19 cellular contexts compared by ENCODE assay signal in genomic region chr7:97022451-97023306, GRCh38. TPM values are rescaled to one million over a fixed set of nuclear protein-coding genes. Genes with fewer than 3 reads are reported as not detected.
DNase-seq lines count a peak whose midpoint lies in the region; ATAC-seq and TF ChIP-seq lines count a peak whose summit lies in the region.
"Had no signal": no experiment of that assay in that cellular context is flagged by ENCODE, and none has a peak within 500 bp of the region (broad histone marks: within the 10 kb centered on the region; RNA-seq: fewer than 3 reads in every experiment).

No MANE protein-coding gene starts in this region.

- no peak overlapping the region for H3K9ac ChIP-seq in mesendoderm (ENCODE audit: low read length)
- H3K9ac ChIP-seq: BLaER1 treated with 17β-estradiol and CSF1 and Interleukin-3, amounts not matched to agents 10 nM and 100 nM had no signal

- no peak overlapping the region for H2BK120ac ChIP-seq in mesendoderm (ENCODE audit: low read depth, low read length)

- no peak for ATAC-seq in WTC11
- no peak for ATAC-seq in GM21381 (IDR thresholded peaks at IDR 0.05; ENCODE audit: unreplicated experiment)
- ATAC-seq: gastroesophageal sphincter; left lung; stimulated activated memory B cell treated with anti-CD40 and anti-IgM and Interleukin-4, amounts not matched to agents 10 μg/mL and 1 μg/mL and 100 μg/mL, for 72 hours had no signal

- POLR2A ChIA-PET in WTC11 (lab: Charles Lee) (interaction anchor here (0.6 to 2.4 kb wide), 3 partner anchors 16 to 1347 kb away, joined by 3 to 19 read pairs (median 5); partner anchors contain the start of gene DLX6), HEK293T (lab: Yijun Ruan, JAX) (interaction anchor here (0.9 kb wide), 1 partner anchor 17 kb away, joined by 3 read pairs; no protein-coding TSS in a partner anchor)

- H3K4me1 Mint-ChIP-seq in activated naive CD4-positive, alpha-beta T cell treated with anti-CD3 and anti-CD28 coated beads, Interleukin-2, amount 50 U/mL, for 24 hours, result peaks cover 57% of the 10 kb centered on the region
- peaks cover 87% of the 10 kb centered on the region for H3K4me1 Mint-ChIP-seq in WTC11

- no peak overlapping the region for H3K56ac ChIP-seq in mesendoderm (ENCODE audit: low read length)

- no peak overlapping the region for H3K4ac ChIP-seq in mesendoderm (ENCODE audit: low read depth, low read length)

- no peak overlapping the region for H2BK15ac ChIP-seq in mesendoderm (replicated peaks; ENCODE audit: low read depth)

- CTCF ChIA-PET in WTC11 (lab: Charles Lee), result interaction anchor here (0.5 to 2.4 kb wide), 3 partner anchors 16 to 64 kb away, joined by 3 to 20 read pairs (median 11); partner anchors contain the start of gene DLX6
- CTCF ChIA-PET in HEK293T (lab: Yijun Ruan, JAX), result no interaction called here

- TF ChIP-seq CTCF in WTC11 (IDR thresholded peaks at IDR 0.05), result no peak
- TF ChIP-seq CTCF in tibial artery (IDR thresholded peaks at IDR 0.05), result no peak

- no peaks in the 10 kb centered on the region for H3K79me2 ChIP-seq in mesendoderm (ENCODE audit: control insufficient read depth, insufficient read depth, low read length)

- DNase-seq in activated naive CD4-positive, alpha-beta T cell treated with Interleukin-2 at 50 U/mL for 16 hours, result no peak
- DNase-seq in WTC11 (ENCODE audit: low spot score) (no peak), mesendoderm (peak; percentile 50), tibial artery (no peak), HEK293T (ENCODE audit: extremely low spot score) (no peak)
- DNase-seq in effector memory CD4-positive, alpha-beta T cell, result no peak
- DNase-seq: activated CD4-positive, CD25-positive, alpha-beta regulatory T cell; activated naive CD4-positive, alpha-beta T cell; MM.1S; NCI-H510A treated with DMSO at 0.1 percent for 48 hours; SIG-M5; stimulated activated CD4-positive, alpha-beta T cell treated with anti-CD3 and anti-CD28 coated beads, Interleukin-2, amount 100 ng/mL, for 24 hours had no signal

- no peak overlapping the region for H3K23ac ChIP-seq in mesendoderm (ENCODE audit: low read length)

- H3K36me3 ChIP-seq in mesendoderm (ENCODE audit: control insufficient read depth, insufficient read depth, low read length) (no peaks in the 10 kb centered on the region), tibial artery (no peaks in the 10 kb centered on the region)
- H3K36me3 ChIP-seq in effector memory CD4-positive, alpha-beta T cell (ENCODE audit: control insufficient read depth, insufficient read depth, low read length), result no peaks in the 10 kb centered on the region
- H3K36me3 ChIP-seq: BLaER1 treated with 17β-estradiol and CSF1 and Interleukin-3, amounts not matched to agents 10 nM and 100 nM; gastroesophageal sphincter; left lung had no signal

- peaks cover 52% of the 10 kb centered on the region for H3K27me3 ChIP-seq in mesendoderm (ENCODE audit: insufficient read depth, low read length, poor library complexity)
- peaks cover 0 to 93% of the 10 kb centered on the region in 2 donors for H3K27me3 ChIP-seq in tibial artery
- H3K27me3 ChIP-seq in effector memory CD4-positive, alpha-beta T cell (replicated peaks; ENCODE audit: control insufficient read depth, insufficient read depth, low read length, poor library complexity, severe bottlenecking), result peaks cover 53% of the 10 kb centered on the region

- no peak overlapping the region for H2BK5ac ChIP-seq in mesendoderm (ENCODE audit: low read length)

- no peaks in the 10 kb centered on the region for H3K79me1 ChIP-seq in mesendoderm (ENCODE audit: low read length)

- no peaks in the 10 kb centered on the region for H3K9me3 Mint-ChIP-seq in activated naive CD4-positive, alpha-beta T cell treated with anti-CD3 and anti-CD28 coated beads, Interleukin-2, amount 50 U/mL, for 24 hours
- H3K9me3 Mint-ChIP-seq in WTC11, result no peaks in the 10 kb centered on the region
- H3K9me3 Mint-ChIP-seq: stimulated activated memory B cell treated with anti-CD40 and anti-IgM and Interleukin-4, amounts not matched to agents 10 μg/mL and 1 μg/mL and 100 μg/mL, for 72 hours had no signal

- no peaks in the 10 kb centered on the region for H3K9me3 ChIP-seq in tibial artery
- no peaks in the 10 kb centered on the region for H3K9me3 ChIP-seq in effector memory CD4-positive, alpha-beta T cell (ENCODE audit: control insufficient read depth, low read length)
- H3K9me3 ChIP-seq: gastroesophageal sphincter, left lung had no signal

- H2AK5ac ChIP-seq in mesendoderm (ENCODE audit: low read length), result no peak overlapping the region

- H3K18ac ChIP-seq in mesendoderm (ENCODE audit: low read length), result no peak overlapping the region

- H3K27ac ChIP-seq in mesendoderm (ENCODE audit: low read depth, low read length) (no peak overlapping the region), tibial artery (no peak overlapping the region)
- no peak overlapping the region for H3K27ac ChIP-seq in effector memory CD4-positive, alpha-beta T cell (ENCODE audit: insufficient read depth, low read length, poor library complexity, severe bottlenecking)
- H3K27ac ChIP-seq: BLaER1 treated with 17β-estradiol and CSF1 and Interleukin-3, amounts not matched to agents 10 nM and 100 nM; gastroesophageal sphincter; left lung had no signal

- intact Hi-C loops in tibial artery (cut with DNase I; ENCODE audit: low total_unique reads), result loop anchor here (10.0 kb wide), 1 partner anchor 308 kb away; no protein-coding TSS in a partner anchor

- no CpG with 5 or more reads among the region's 35 CpGs for WGBS in mesendoderm (ENCODE audit: extremely low coverage, insufficient coverage, low lambda C conversion rate)

- peaks cover 9% of the 10 kb centered on the region for H3K4me1 ChIP-seq in mesendoderm (ENCODE audit: control insufficient read depth, low read depth, low read length)
- H3K4me1 ChIP-seq in tibial artery, result peaks cover 0 to 67% (median 34%) of the 10 kb centered on the region in 4 donors
- H3K4me1 ChIP-seq in effector memory CD4-positive, alpha-beta T cell (ENCODE audit: control insufficient read depth, insufficient read depth, low read length, poor library complexity, severe bottlenecking), result peaks cover 23% of the 10 kb centered on the region

- H3K36me3 Mint-ChIP-seq in activated naive CD4-positive, alpha-beta T cell treated with anti-CD3 and anti-CD28 coated beads, Interleukin-2, amount 50 U/mL, for 24 hours, result no peaks in the 10 kb centered on the region
- H3K36me3 Mint-ChIP-seq in WTC11, result no peaks in the 10 kb centered on the region
- H3K36me3 Mint-ChIP-seq: stimulated activated memory B cell treated with anti-CD40 and anti-IgM and Interleukin-4, amounts not matched to agents 10 μg/mL and 1 μg/mL and 100 μg/mL, for 72 hours had no signal

- no peak overlapping the region for H3K4me3 Mint-ChIP-seq in activated naive CD4-positive, alpha-beta T cell treated with anti-CD3 and anti-CD28 coated beads, Interleukin-2, amount 50 U/mL, for 24 hours
- peak overlapping the region; percentile 63 for H3K4me3 Mint-ChIP-seq in WTC11
- H3K4me3 Mint-ChIP-seq: stimulated activated memory B cell treated with anti-CD40 and anti-IgM and Interleukin-4, amounts not matched to agents 10 μg/mL and 1 μg/mL and 100 μg/mL, for 72 hours had no signal

- peak overlapping the region; percentile 35 for H3K27ac Mint-ChIP-seq in activated naive CD4-positive, alpha-beta T cell treated with anti-CD3 and anti-CD28 coated beads, Interleukin-2, amount 50 U/mL, for 24 hours
- H3K27ac Mint-ChIP-seq in WTC11, result no peak overlapping the region
- H3K27ac Mint-ChIP-seq: stimulated activated memory B cell treated with anti-CD40 and anti-IgM and Interleukin-4, amounts not matched to agents 10 μg/mL and 1 μg/mL and 100 μg/mL, for 72 hours had no signal

- peaks cover 78% of the 10 kb centered on the region for H3K27me3 Mint-ChIP-seq in activated naive CD4-positive, alpha-beta T cell treated with anti-CD3 and anti-CD28 coated beads, Interleukin-2, amount 50 U/mL, for 24 hours
- H3K27me3 Mint-ChIP-seq in WTC11 (ENCODE audit: low read depth), result peaks cover 100% of the 10 kb centered on the region

- no peak overlapping the region for H4K5ac ChIP-seq in mesendoderm (ENCODE audit: low read length)

- H3K4me3 ChIP-seq in mesendoderm (ENCODE audit: low read length) (no peak overlapping the region), tibial artery (peak overlapping the region; percentile 2 to 47)
- no peak overlapping the region for H3K4me3 ChIP-seq in effector memory CD4-positive, alpha-beta T cell (ENCODE audit: insufficient read depth, low read depth, low read length, poor library complexity, severe bottlenecking)
- H3K4me3 ChIP-seq: BLaER1 treated with 17β-estradiol and CSF1 and Interleukin-3, amounts not matched to agents 10 nM and 100 nM had no signal

- H4K8ac ChIP-seq in mesendoderm (ENCODE audit: low read depth, low read length), result no peak overlapping the region

- H3K4me2 ChIP-seq in mesendoderm (ENCODE audit: low read length), result peak overlapping the region; percentile 51
- H3K4me2 ChIP-seq: BLaER1 treated with 17β-estradiol and CSF1 and Interleukin-3, amounts not matched to agents 10 nM and 100 nM had no signal

TF ChIP-seq in WTC11, 78 proteins besides CTCF, POLR2A, EP300 and RAD21 (continues in another document):
- no peak for TF ChIP-seq OVOL2 (CRISPR knock-in tag; IDR thresholded peaks at IDR 0.05; ENCODE audit: borderline replicate concordance)

TF ChIP-seq in HEK293T, 16 proteins besides CTCF, POLR2A, EP300 and RAD21 (continues in another document):
- TF ChIP-seq ARNT (IDR thresholded peaks at IDR 0.05) (no peak), ZNF384 (IDR thresholded peaks at IDR 0.05) (no peak), NFRKB (IDR thresholded peaks at IDR 0.05) (no peak), HDGF (IDR thresholded peaks at IDR 0.05; ENCODE audit: borderline replicate concordance) (no peak), L3MBTL2 (conservative IDR thresholded peaks at IDR 0.05) (no peak), ELF4 (IDR thresholded peaks at IDR 0.05) (no peak), SP1 (IDR thresholded peaks at IDR 0.05) (no peak), BHLHE40 (IDR thresholded peaks at IDR 0.05; ENCODE audit: borderline replicate concordance) (no peak), FOXM1 (IDR thresholded peaks at IDR 0.05; ENCODE audit: borderline replicate concordance) (no peak), FOXA1 (IDR thresholded peaks at IDR 0.05) (no peak), CTBP1 (IDR thresholded peaks at IDR 0.05; ENCODE audit: borderline replicate concordance) (no peak)
- TF ChIP-seq, protein P1, sequence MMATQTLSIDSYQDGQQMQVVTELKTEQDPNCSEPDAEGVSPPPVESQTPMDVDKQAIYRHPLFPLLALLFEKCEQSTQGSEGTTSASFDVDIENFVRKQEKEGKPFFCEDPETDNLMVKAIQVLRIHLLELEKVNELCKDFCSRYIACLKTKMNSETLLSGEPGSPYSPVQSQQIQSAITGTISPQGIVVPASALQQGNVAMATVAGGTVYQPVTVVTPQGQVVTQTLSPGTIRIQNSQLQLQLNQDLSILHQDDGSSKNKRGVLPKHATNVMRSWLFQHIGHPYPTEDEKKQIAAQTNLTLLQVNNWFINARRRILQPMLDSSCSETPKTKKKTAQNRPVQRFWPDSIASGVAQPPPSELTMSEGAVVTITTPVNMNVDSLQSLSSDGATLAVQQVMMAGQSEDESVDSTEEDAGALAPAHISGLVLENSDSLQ (IDR thresholded peaks at IDR 0.05), result no peak

RNA-seq across cellular contexts. Expression of gene DLX5, which starts 2.0 kb away (rescaled TPM):
- not detected in 3 replicates for total RNA-seq in WTC11 (2021)
- polyA plus RNA-seq in mesendoderm (2013, experiment 1 of 2), result 0.29 TPM
- 0.42 TPM for polyA plus RNA-seq in mesendoderm (2013, experiment 2 of 2)

RNA-seq across cellular contexts. Expression of gene DLX6, which starts 17.3 kb away (rescaled TPM):
- total RNA-seq in WTC11 (2021), result 0.09 TPM in 1 of 3 replicates, not detected in the others
- polyA plus RNA-seq in mesendoderm (2013, experiment 1 of 2), result 0.21 TPM
- polyA plus RNA-seq in mesendoderm (2013, experiment 2 of 2), result 0.14 TPM
- total RNA-seq: left lung, omental fat pad had no signal

Comparison
In these comparisons a context has a peak if more than half of its experiments do, and no peak if none do; other contexts are left out.
1. H3K4me3 ChIP-seq: peak in tibial artery (2 of 2); none in mesendoderm (single experiment) and effector memory CD4-positive, alpha-beta T cell (single experiment).